Comparison of ENCODE assay signal across 25 cellular contexts in the genomic region with DNA sequence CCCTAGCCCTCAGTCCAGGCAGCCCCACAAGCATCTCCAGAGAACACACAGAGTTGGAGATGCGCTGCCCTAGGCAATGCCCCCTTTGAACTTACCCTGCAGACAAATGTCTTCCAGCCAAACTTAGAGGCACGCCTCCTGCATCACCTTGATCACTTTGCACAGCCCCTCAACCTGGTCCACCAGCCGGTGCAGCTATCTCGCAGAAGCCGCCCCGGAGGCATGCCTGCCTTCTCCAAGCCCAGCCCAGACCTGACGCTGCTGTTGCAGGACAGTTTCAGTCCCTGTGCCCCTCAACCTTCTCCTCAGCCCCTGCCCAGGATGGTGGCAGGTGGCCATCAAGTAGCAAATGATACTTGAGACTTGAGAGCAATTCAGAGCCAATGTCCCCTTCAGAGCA. TPM values are rescaled to one million over a fixed set of nuclear protein-coding genes. Genes with fewer than 3 reads are reported as not detected.
"Had no signal": no experiment of that assay in that cellular context is flagged by ENCODE, and none has a peak within 500 bp of the region (broad histone marks: within the 10 kb centered on the region; RNA-seq: fewer than 3 reads in every experiment).

No MANE protein-coding gene starts in this region.

- DNase-seq: activated CD4-positive, alpha-beta T cell treated with anti-CD3 and anti-CD28 coated beads for 4 hours; activated CD4-positive, alpha-beta T cell treated with anti-CD3 and anti-CD28 coated beads, Interleukin-2, amount 50 U/mL, for 48 hours; activated CD4-positive, CD25-positive, alpha-beta regulatory T cell; activated CD8-positive, alpha-beta memory T cell treated with anti-CD3 and anti-CD28 coated beads for 24 hours; activated effector memory CD4-positive, alpha-beta T cell treated with anti-CD3 and anti-CD28 coated beads, Interleukin-2, amount 50 U/mL, for 16 hours; activated naive CD4-positive, alpha-beta T cell treated with anti-CD3 and anti-CD28 coated beads for 36 hours; activated naive CD8-positive, alpha-beta T cell treated with anti-CD3 and anti-CD28 coated beads for 36 hours; brain microvascular endothelial cell; dorsolateral prefrontal cortex; effector memory CD4-positive, alpha-beta T cell; erythroblast; head of caudate nucleus; hippocampal formation; mesenchymal stem cell; naive thymus-derived CD8-positive, alpha-beta T cell; right cardiac atrium; stimulated activated CD4-positive, alpha-beta T cell treated with anti-CD3 and anti-CD28 coated beads, Interleukin-2, amount 100 ng/mL, for 48 hours; stimulated activated naive CD8-positive, alpha-beta T cell treated with anti-CD3 and anti-CD28 coated beads, Interleukin-15, amount 100 ng/mL, for 72 hours; substantia nigra had no signal

- H3K9me3 Mint-ChIP-seq: activated naive CD4-positive, alpha-beta T cell treated with anti-CD3 and anti-CD28 coated beads for 36 hours; activated naive CD8-positive, alpha-beta T cell treated with anti-CD3 and anti-CD28 coated beads for 36 hours; naive thymus-derived CD8-positive, alpha-beta T cell; neural crest cell; stimulated activated naive CD8-positive, alpha-beta T cell treated with anti-CD3 and anti-CD28 coated beads, Interleukin-15, amount 100 ng/mL, for 72 hours; T-helper 2 cell treated with Interferon-gamma antibody and Interleukin-4, amounts not matched to agents 5 μg/mL and 100 μg/mL, for 36 hours; type B pancreatic cell had no signal

- ATAC-seq: naive thymus-derived CD8-positive, alpha-beta T cell; right cardiac atrium; stimulated activated naive CD8-positive, alpha-beta T cell treated with anti-CD3 and anti-CD28 coated beads, Interleukin-15, amount 100 ng/mL, for 72 hours had no signal

- H3K36me3 Mint-ChIP-seq: activated naive CD8-positive, alpha-beta T cell treated with anti-CD3 and anti-CD28 coated beads for 36 hours; naive thymus-derived CD8-positive, alpha-beta T cell; type B pancreatic cell had no signal

- H3K27ac Mint-ChIP-seq: activated naive CD4-positive, alpha-beta T cell treated with anti-CD3 and anti-CD28 coated beads for 36 hours; activated naive CD8-positive, alpha-beta T cell treated with anti-CD3 and anti-CD28 coated beads for 36 hours; T-helper 2 cell treated with Interferon-gamma antibody and Interleukin-4, amounts not matched to agents 5 μg/mL and 100 μg/mL, for 36 hours; type B pancreatic cell had no signal

- H3K4me3 Mint-ChIP-seq: activated naive CD4-positive, alpha-beta T cell treated with anti-CD3 and anti-CD28 coated beads for 36 hours; activated naive CD8-positive, alpha-beta T cell treated with anti-CD3 and anti-CD28 coated beads for 36 hours; naive thymus-derived CD8-positive, alpha-beta T cell; neural crest cell; stimulated activated naive CD8-positive, alpha-beta T cell treated with anti-CD3 and anti-CD28 coated beads, Interleukin-15, amount 100 ng/mL, for 72 hours; T-helper 2 cell treated with Interferon-gamma antibody and Interleukin-4, amounts not matched to agents 5 μg/mL and 100 μg/mL, for 36 hours; type B pancreatic cell had no signal

- H3K27me3 Mint-ChIP-seq: activated naive CD8-positive, alpha-beta T cell treated with anti-CD3 and anti-CD28 coated beads for 36 hours; naive thymus-derived CD8-positive, alpha-beta T cell; stimulated activated naive CD8-positive, alpha-beta T cell treated with anti-CD3 and anti-CD28 coated beads, Interleukin-15, amount 100 ng/mL, for 72 hours; type B pancreatic cell had no signal

RNA-seq across cellular contexts. Expression of a gene that starts 16.7 kb away (rescaled TPM):
- total RNA-seq: astrocyte, kidney epithelial cell, neural crest cell, vagina had no signal
